9 cellular contexts compared by ENCODE assay signal in the genomic region with DNA sequence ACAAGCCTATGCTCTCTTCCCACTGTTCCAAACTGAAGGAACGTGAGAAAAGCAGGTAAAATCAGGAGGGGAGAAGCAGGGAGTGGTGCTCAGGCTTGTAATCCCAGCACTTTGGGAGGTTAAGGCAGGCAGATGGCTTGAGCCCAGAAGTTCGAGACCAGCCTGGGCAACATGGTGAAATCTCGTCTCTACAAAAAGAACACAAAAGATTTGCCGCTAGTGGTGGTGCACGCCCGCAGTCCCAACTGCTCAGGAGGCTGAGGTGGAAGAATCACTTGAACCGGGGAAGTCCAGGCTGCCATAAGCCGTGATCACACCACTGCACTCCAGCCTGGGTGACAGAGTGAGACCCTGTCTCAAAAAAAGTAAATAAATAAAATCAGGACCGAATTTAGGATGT. TPM values are rescaled to one million over a fixed set of nuclear protein-coding genes. Genes with fewer than 3 reads are reported as not detected.
DNase-seq lines count a peak whose midpoint lies in the region; ATAC-seq and TF ChIP-seq lines count a peak whose summit lies in the region.
"Had no signal": no experiment of that assay in that cellular context is flagged by ENCODE, and none has a peak within 500 bp of the region (broad histone marks: within the 10 kb centered on the region; RNA-seq: fewer than 3 reads in every experiment).

No MANE protein-coding gene starts in this region.

- ATAC-seq in WTC11 = no peak
- ATAC-seq in stimulated activated effector memory CD8-positive, alpha-beta T cell treated with anti-CD3 and anti-CD28 coated beads, Interleukin-12 subunit alpha, Interleukin-12 subunit beta, amount 100 ng/mL, for 72 hours = no peak
- no peak for ATAC-seq in HG03108 (IDR thresholded peaks at IDR 0.05; ENCODE audit: unreplicated experiment)
- no peak for ATAC-seq in HG02840 (IDR thresholded peaks at IDR 0.05; ENCODE audit: low FRiP score, unreplicated experiment)

- peak overlapping the region; percentile 90 for H3K27ac Mint-ChIP-seq in T-helper 1 cell treated with Interleukin-12 subunit alpha and Interleukin-12 subunit beta and Interleukin-4 antibody, amounts not matched to agents 30 μg/mL and 1 μg/mL, for 36 hours
- H3K27ac Mint-ChIP-seq in WTC11 = no peak overlapping the region
- peak overlapping the region; percentile 87 for H3K27ac Mint-ChIP-seq in glutamatergic neuron (ENCODE audit: unreplicated experiment)
- peak overlapping the region; percentile 98 for H3K27ac Mint-ChIP-seq in stimulated activated effector memory CD8-positive, alpha-beta T cell treated with anti-CD3 and anti-CD28 coated beads, Interleukin-12 subunit alpha, Interleukin-12 subunit beta, amount 100 ng/mL, for 72 hours

- DNase-seq in T-helper 1 cell (no peak), WTC11 (ENCODE audit: low spot score) (no peak), glutamatergic neuron (no peak), KG1 (lab: John Stamatoyannopoulos, UW) (no peak)
- no peak for DNase-seq in stimulated activated effector memory CD8-positive, alpha-beta T cell treated with anti-CD3 and anti-CD28 coated beads, Interleukin-12 subunit alpha, Interleukin-12 subunit beta, amount 100 ng/mL, for 72 hours (ENCODE audit: low spot score in 2 of 2)
- DNase-seq: NK-92 treated with Interleukin-12 subunit alpha and Interleukin-12 subunit beta, amount 100 ng/mL, for 24 hours had no signal

- peaks cover 56% of the 10 kb centered on the region for H3K4me1 Mint-ChIP-seq in T-helper 1 cell treated with Interleukin-12 subunit alpha and Interleukin-12 subunit beta and Interleukin-4 antibody, amounts not matched to agents 30 μg/mL and 1 μg/mL, for 36 hours (ENCODE audit: low read depth)
- H3K4me1 Mint-ChIP-seq in WTC11 = peaks cover 25% of the 10 kb centered on the region
- H3K4me1 Mint-ChIP-seq in glutamatergic neuron (ENCODE audit: low read depth, unreplicated experiment) = peaks cover 5% of the 10 kb centered on the region
- peaks cover 79% of the 10 kb centered on the region for H3K4me1 Mint-ChIP-seq in stimulated activated effector memory CD8-positive, alpha-beta T cell treated with anti-CD3 and anti-CD28 coated beads, Interleukin-12 subunit alpha, Interleukin-12 subunit beta, amount 100 ng/mL, for 72 hours

- peaks cover 33% of the 10 kb centered on the region for H3K36me3 Mint-ChIP-seq in T-helper 1 cell treated with Interleukin-12 subunit alpha and Interleukin-12 subunit beta and Interleukin-4 antibody, amounts not matched to agents 30 μg/mL and 1 μg/mL, for 36 hours (ENCODE audit: low read depth)
- H3K36me3 Mint-ChIP-seq in WTC11 = peaks cover 7% of the 10 kb centered on the region
- peaks cover 8% of the 10 kb centered on the region for H3K36me3 Mint-ChIP-seq in glutamatergic neuron (ENCODE audit: unreplicated experiment)
- peaks cover 52% of the 10 kb centered on the region for H3K36me3 Mint-ChIP-seq in stimulated activated effector memory CD8-positive, alpha-beta T cell treated with anti-CD3 and anti-CD28 coated beads, Interleukin-12 subunit alpha, Interleukin-12 subunit beta, amount 100 ng/mL, for 72 hours

- CTCF ChIA-PET in WTC11 (lab: Charles Lee) = interaction anchor here (4.8 kb wide), 1 partner anchor 22 kb away, joined by 44 read pairs; no protein-coding TSS in a partner anchor

- no peaks in the 10 kb centered on the region for H3K27me3 Mint-ChIP-seq in T-helper 1 cell treated with Interleukin-12 subunit alpha and Interleukin-12 subunit beta and Interleukin-4 antibody, amounts not matched to agents 30 μg/mL and 1 μg/mL, for 36 hours (ENCODE audit: low read depth)
- peaks cover 39% of the 10 kb centered on the region for H3K27me3 Mint-ChIP-seq in WTC11 (ENCODE audit: low read depth)
- H3K27me3 Mint-ChIP-seq in glutamatergic neuron (ENCODE audit: unreplicated experiment) = peaks cover 20% of the 10 kb centered on the region

- peaks cover 7% of the 10 kb centered on the region for H3K9me3 Mint-ChIP-seq in T-helper 1 cell treated with Interleukin-12 subunit alpha and Interleukin-12 subunit beta and Interleukin-4 antibody, amounts not matched to agents 30 μg/mL and 1 μg/mL, for 36 hours
- H3K9me3 Mint-ChIP-seq in WTC11 (peaks cover 7% of the 10 kb centered on the region), glutamatergic neuron (ENCODE audit: unreplicated experiment) (peaks cover 20% of the 10 kb centered on the region)
- H3K9me3 Mint-ChIP-seq in stimulated activated effector memory CD8-positive, alpha-beta T cell treated with anti-CD3 and anti-CD28 coated beads, Interleukin-12 subunit alpha, Interleukin-12 subunit beta, amount 100 ng/mL, for 72 hours = peaks cover under 1% of the 10 kb centered on the region

- H3K4me3 Mint-ChIP-seq in T-helper 1 cell treated with Interleukin-12 subunit alpha and Interleukin-12 subunit beta and Interleukin-4 antibody, amounts not matched to agents 30 μg/mL and 1 μg/mL, for 36 hours = peak overlapping the region; percentile 86
- H3K4me3 Mint-ChIP-seq in WTC11 (peak overlapping the region; percentile 72), glutamatergic neuron (ENCODE audit: unreplicated experiment) (peak overlapping the region; percentile 90)
- peak overlapping the region; percentile 94 for H3K4me3 Mint-ChIP-seq in stimulated activated effector memory CD8-positive, alpha-beta T cell treated with anti-CD3 and anti-CD28 coated beads, Interleukin-12 subunit alpha, Interleukin-12 subunit beta, amount 100 ng/mL, for 72 hours

- no peak for TF ChIP-seq CTCF in WTC11 (IDR thresholded peaks at IDR 0.05)
- no peak for TF ChIP-seq CTCF in glutamatergic neuron (IDR thresholded peaks at IDR 0.05; ENCODE audit: partially characterized antibody, unreplicated experiment)

- POLR2A ChIA-PET in WTC11 (lab: Charles Lee) = no interaction called here

TF ChIP-seq in WTC11, 78 proteins besides CTCF, POLR2A, EP300 and RAD21:
- TF ChIP-seq ZBTB21 (CRISPR knock-in tag; IDR thresholded peaks at IDR 0.05; ENCODE audit: borderline replicate concordance) = no peak
- no peak for TF ChIP-seq JUN (CRISPR knock-in tag; IDR thresholded peaks at IDR 0.05)
- TF ChIP-seq, protein P1, sequence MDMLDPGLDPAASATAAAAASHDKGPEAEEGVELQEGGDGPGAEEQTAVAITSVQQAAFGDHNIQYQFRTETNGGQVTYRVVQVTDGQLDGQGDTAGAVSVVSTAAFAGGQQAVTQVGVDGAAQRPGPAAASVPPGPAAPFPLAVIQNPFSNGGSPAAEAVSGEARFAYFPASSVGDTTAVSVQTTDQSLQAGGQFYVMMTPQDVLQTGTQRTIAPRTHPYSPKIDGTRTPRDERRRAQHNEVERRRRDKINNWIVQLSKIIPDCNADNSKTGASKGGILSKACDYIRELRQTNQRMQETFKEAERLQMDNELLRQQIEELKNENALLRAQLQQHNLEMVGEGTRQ (CRISPR knock-in tag; IDR thresholded peaks at IDR 0.05) = no peak

RNA-seq across cellular contexts. Expression of a gene that starts 1.3 kb away (rescaled TPM):
- total RNA-seq in WTC11 (2021) = 869 to 943 TPM (median 911 TPM) in 3 replicates
- total RNA-seq in glutamatergic neuron (ENCODE audit: unreplicated experiment) = 3,273 TPM

RNA-seq across cellular contexts. Expression of a gene that starts 23.3 kb away (rescaled TPM):
- total RNA-seq in WTC11 (2021) = 7.1 to 12.1 TPM (median 7.5 TPM) in 3 replicates
- total RNA-seq in glutamatergic neuron (ENCODE audit: unreplicated experiment) = not detected
